ENCODE assay signal across 1 cellular context in the genomic region with DNA sequence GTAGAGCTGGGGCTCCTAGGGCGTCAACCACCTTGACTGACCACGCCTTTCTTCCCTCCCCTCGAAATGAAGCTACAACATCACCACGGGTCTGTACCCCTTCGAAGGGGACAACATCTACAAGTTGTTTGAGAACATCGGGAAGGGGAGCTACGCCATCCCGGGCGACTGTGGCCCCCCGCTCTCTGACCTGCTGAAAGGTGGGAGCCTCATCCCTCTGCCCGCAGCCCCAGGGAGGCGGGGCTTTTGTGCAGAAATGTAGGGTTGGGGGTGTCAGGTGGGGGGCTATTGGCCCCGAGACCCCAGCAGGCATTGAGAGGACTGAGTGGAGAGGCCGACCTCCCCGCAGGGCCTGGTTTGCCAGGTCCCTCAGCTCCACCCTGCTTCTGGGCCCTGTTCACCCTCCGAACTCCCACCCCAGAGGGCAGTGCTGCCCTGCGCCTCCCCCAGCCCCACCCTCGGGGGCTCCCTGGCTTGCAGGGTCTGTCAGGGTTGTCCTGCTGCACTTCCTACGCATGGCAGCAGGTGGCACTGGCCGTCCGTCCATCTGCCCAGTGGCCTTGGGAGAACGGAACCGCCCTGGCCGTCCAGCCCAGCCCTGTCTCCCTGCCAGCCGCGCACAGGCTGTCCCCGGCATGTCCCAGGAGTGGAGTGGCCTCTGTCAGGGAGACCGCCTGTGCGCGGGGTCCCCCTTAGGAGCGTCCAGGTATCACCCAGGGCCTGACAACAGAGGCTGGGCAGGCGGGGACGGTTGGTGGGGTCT.
TF ChIP-seq lines count a peak whose summit lies in the region.

No MANE protein-coding gene starts in this region.

TF ChIP-seq in endothelial cell of umbilical vein, 7 proteins besides CTCF, POLR2A, EP300 and RAD21 (continued from another document):
- no peak for TF ChIP-seq POLR2AphosphoS5 (IDR thresholded peaks at IDR 0.05; ENCODE audit: insufficient read depth, low read depth, low read length)
- no peak for TF ChIP-seq EZH2 (IDR thresholded peaks at IDR 0.05; ENCODE audit: borderline replicate concordance, low read depth, low read length, severe bottlenecking)
- TF ChIP-seq MYC (IDR thresholded peaks at IDR 0.05; ENCODE audit: low read depth, low read length) = no peak
- TF ChIP-seq GATA2 (IDR thresholded peaks at IDR 0.05; ENCODE audit: insufficient read depth, insufficient read length, low read depth, low read length) = no peak
- TF ChIP-seq, protein P1, sequence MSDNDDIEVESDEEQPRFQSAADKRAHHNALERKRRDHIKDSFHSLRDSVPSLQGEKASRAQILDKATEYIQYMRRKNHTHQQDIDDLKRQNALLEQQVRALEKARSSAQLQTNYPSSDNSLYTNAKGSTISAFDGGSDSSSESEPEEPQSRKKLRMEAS (IDR thresholded peaks at IDR 0.05; ENCODE audit: insufficient read depth, insufficient read length) = no peak
- no peak for TF ChIP-seq JUN (IDR thresholded peaks at IDR 0.05; ENCODE audit: borderline replicate concordance, insufficient read depth, insufficient read length, low read depth)
